ENCODE assay signal across 30 cellular contexts in genomic region chr2:82834893-82835292, GRCh38.
A peak's percentile ranks its signal among the peaks of the same experiment; 100 is the strongest.
DNase-seq lines count a peak whose midpoint lies in the region; ATAC-seq, FAIRE-seq and TF ChIP-seq lines count a peak whose summit lies in the region.
"Had no signal": no experiment of that assay in that cellular context is flagged by ENCODE, and none has a peak within 500 bp of the region (broad histone marks: within the 10 kb centered on the region; RNA-seq: fewer than 3 reads in every experiment).

No MANE protein-coding gene starts in this region.

- no peaks in the 10 kb centered on the region for H3K4me1 ChIP-seq in HepG2 (ENCODE audit: insufficient read depth, low read length)
- H3K4me1 ChIP-seq in right lobe of liver: peaks cover 0 to 3% (median 0%) of the 10 kb centered on the region in 4 donors
- H3K4me1 ChIP-seq in A549: no peaks in the 10 kb centered on the region
- H3K4me1 ChIP-seq: BE2C, BLaER1, Caco-2 had no signal

- H3K9me3 ChIP-seq in HepG2 (ENCODE audit: low read length) (no peaks in the 10 kb centered on the region), right lobe of liver (no peaks in the 10 kb centered on the region), A549 (no peaks in the 10 kb centered on the region; the same call in 2 of the 3 replicates)
- H3K9me3 ChIP-seq: BE2C, BLaER1, Caco-2 had no signal

- no peak for DNase-seq in HepG2 (ENCODE audit: low spot score)
- DNase-seq in right lobe of liver: no peak
- no peak for DNase-seq in A549 (ENCODE audit: low read depth in 1 of 2, low spot score in 1 of 2)
- DNase-seq: 8988T; ACHN; AML-193; BE2C; C1 segment of cervical spinal cord; Caco-2; Calu3; CD4-positive, alpha-beta memory T cell; CD4-positive, alpha-beta T cell; CD4-positive, CD25-positive, alpha-beta regulatory T cell; CD8-positive, alpha-beta memory T cell; CD8-positive, alpha-beta T cell; COR-L47; DMS 273 treated with DMSO at 0.1 percent for 48 hours; DMS153; DMS53; DMS79; DMS79 treated with DMSO at 0.1 percent for 48 hours; DND-41; EL had no signal

- H3K4me2 ChIP-seq in HepG2 (ENCODE audit: low read depth, low read length) (no peak overlapping the region), A549 (no peak overlapping the region)
- H3K4me2 ChIP-seq: BLaER1; BLaER1 treated with 17β-estradiol and CSF1 and Interleukin-3, amounts not matched to agents 10 nM and 100 nM had no signal

- no peak overlapping the region for H3K4me3 ChIP-seq in HepG2 (replicated peaks in 1 of 3; ENCODE audit: insufficient read depth in 1 of 3, low read depth in 2 of 3, low read length in 3 of 3)
- no peak overlapping the region for H3K4me3 ChIP-seq in right lobe of liver
- H3K4me3 ChIP-seq in A549: no peak overlapping the region
- H3K4me3 ChIP-seq: BLaER1; BLaER1 treated with 17β-estradiol and CSF1 and Interleukin-3, amounts not matched to agents 10 nM and 100 nM had no signal

- H4K20me1 ChIP-seq in HepG2 (ENCODE audit: insufficient read depth, low read length): no peaks in the 10 kb centered on the region
- H4K20me1 ChIP-seq: BLaER1; BLaER1 treated with 17β-estradiol and CSF1 and Interleukin-3, amounts not matched to agents 10 nM and 100 nM had no signal

- FAIRE-seq in HepG2 (lab: Jason Lieb, UNC) (no peak), A549 (lab: Jason Lieb, UNC) (peak; percentile 23)
- FAIRE-seq: A204.1, D721Med had no signal

- no peak overlapping the region for H2AFZ ChIP-seq in HepG2 (ENCODE audit: low read length)

- TF ChIP-seq POLR2A in HepG2 (IDR thresholded peaks at IDR 0.05; ENCODE audit: insufficient read depth in 1 of 2, low read depth in 2 of 2, low read length in 2 of 2) (no peak), right lobe of liver (IDR thresholded peaks at IDR 0.05) (no peak), A549 (IDR thresholded peaks at IDR 0.05; ENCODE audit: low read length) (no peak)

- H3K27ac ChIP-seq in HepG2 (ENCODE audit: extremely low read length, insufficient read depth, low read length) (no peak overlapping the region), right lobe of liver (no peak overlapping the region), A549 (no peak overlapping the region)
- H3K27ac ChIP-seq: 22Rv1; BLaER1; BLaER1 treated with 17β-estradiol and CSF1 and Interleukin-3, amounts not matched to agents 10 nM and 100 nM; C4-2B had no signal

- no peak for TF ChIP-seq EP300 in HepG2 (IDR thresholded peaks at IDR 0.05; ENCODE audit: low read depth in 2 of 2, low read length in 2 of 2)
- no peak for TF ChIP-seq EP300 in HepG2 (CRISPR knock-in tag; IDR thresholded peaks at IDR 0.05; ENCODE audit: borderline replicate concordance)
- TF ChIP-seq EP300 in A549 (IDR thresholded peaks at IDR 0.05): no peak

- 7% methylated on average over 1 of the region's 1 CpG for WGBS in HepG2 (ENCODE audit: low lambda C conversion rate)
- 45% methylated on average over 1 of the region's 1 CpG for WGBS in right lobe of liver (ENCODE audit: insufficient coverage, low coverage, low lambda C conversion rate, missing lambda C conversion rate)
- WGBS in A549 (ENCODE audit: missing lambda C conversion rate): 15% methylated on average over 1 of the region's 1 CpG

- H3K27me3 ChIP-seq in HepG2 (ENCODE audit: control insufficient read depth in 1 of 2, insufficient read depth in 2 of 2, low read length in 2 of 2) (no peaks in the 10 kb centered on the region), right lobe of liver (no peaks in the 10 kb centered on the region)
- H3K27me3 ChIP-seq: BE2C; BLaER1; BLaER1 treated with 17β-estradiol and CSF1 and Interleukin-3, amounts not matched to agents 10 nM and 100 nM had no signal

- TF ChIP-seq CTCF in HepG2 (CRISPR knock-in tag; IDR thresholded peaks at IDR 0.05) (no peak), right lobe of liver (IDR thresholded peaks at IDR 0.05) (no peak), A549 (IDR thresholded peaks at IDR 0.05) (no peak)

- H3K9ac ChIP-seq in HepG2 (ENCODE audit: insufficient read depth, low read depth, low read length): no peak overlapping the region
- H3K9ac ChIP-seq: BLaER1; BLaER1 treated with 17β-estradiol and CSF1 and Interleukin-3, amounts not matched to agents 10 nM and 100 nM had no signal

- no TSS peak for BruUV-seq in HepG2 (replicated peaks; lab: Mats Ljungman, UMichigan)

- no peak for TF ChIP-seq RAD21 in HepG2 (CRISPR knock-in tag; IDR thresholded peaks at IDR 0.05)
- TF ChIP-seq RAD21 in A549 (conservative IDR thresholded peaks at IDR 0.05 in 1 of 2, IDR thresholded peaks at IDR 0.05 in 1 of 2): no peak

- ATAC-seq in HepG2 (no peak), right lobe of liver (no peak), A549 (no peak), HG02840 (IDR thresholded peaks at IDR 0.05; ENCODE audit: low FRiP score, unreplicated experiment) (no peak)
- ATAC-seq: CD8-positive, alpha-beta T cell had no signal

- POLR2A ChIA-PET in HepG2 (lab: Yijun Ruan, JAX): no interaction called here
- POLR2A ChIA-PET in A549 (lab: Yijun Ruan, JAX): no interaction called here

- H3K36me3 ChIP-seq in HepG2 (replicated peaks in 1 of 2; ENCODE audit: control insufficient read depth in 1 of 2, insufficient read depth in 2 of 2, low read length in 2 of 2): no peaks in the 10 kb centered on the region
- H3K36me3 ChIP-seq in right lobe of liver: no peaks in the 10 kb centered on the region
- H3K36me3 ChIP-seq: BE2C; BLaER1; BLaER1 treated with 17β-estradiol and CSF1 and Interleukin-3, amounts not matched to agents 10 nM and 100 nM had no signal

- intact Hi-C loops in HepG2 (cut with micrococcal nuclease; ENCODE audit: unreplicated experiment) (no loop called here), right lobe of liver (cut with DNase I) (no loop called here)

- in situ Hi-C loops in HepG2 (cut with HindIII; ENCODE audit: extremely low pct_ligation_motif_present, low pct_unique_long_range_greater_than_20kb): no loop called here

- no peaks in the 10 kb centered on the region for H3K79me2 ChIP-seq in HepG2 (ENCODE audit: insufficient read depth, low read length)

- CTCF ChIA-PET in HepG2 (lab: Yijun Ruan, JAX; ENCODE audit: low intra/inter-chr PET ratio, low total read pairs): no interaction called here
- CTCF ChIA-PET in A549 (lab: Yijun Ruan, JAX): interaction anchor here (0.6 kb wide), 1 partner anchor 315 kb away, joined by 3 read pairs; no protein-coding TSS in a partner anchor

TF ChIP-seq in HepG2, 621 proteins besides CTCF, POLR2A, EP300 and RAD21:
- no peak for TF ChIP-seq CEBPB (IDR thresholded peaks at IDR 0.05; ENCODE audit: borderline replicate concordance, low read depth, low read length)
- TF ChIP-seq MAFF (IDR thresholded peaks at IDR 0.05; ENCODE audit: low read depth, low read length): peak; percentile 74
- peak; percentile 48 to 51 for TF ChIP-seq MAFK (conservative IDR thresholded peaks at IDR 0.05 in 1 of 2, IDR thresholded peaks at IDR 0.05 in 1 of 2; ENCODE audit: low read length in 2 of 2)
- no peak for TF ChIP-seq ZFP41 (CRISPR knock-in tag; IDR thresholded peaks at IDR 0.05; ENCODE audit: borderline replicate concordance)

TF ChIP-seq in A549, 52 proteins besides CTCF, POLR2A, EP300 and RAD21:
- TF ChIP-seq E2F6 (IDR thresholded peaks at IDR 0.05; ENCODE audit: borderline replicate concordance, low read depth) (no peak), TP53 (CRISPR knock-in tag; IDR thresholded peaks at IDR 0.05) (no peak), ZSCAN20 (CRISPR knock-in tag; IDR thresholded peaks at IDR 0.05) (no peak), ZNF302 (CRISPR knock-in tag; IDR thresholded peaks at IDR 0.05) (no peak), PBX3 (IDR thresholded peaks at IDR 0.05) (no peak), REST (IDR thresholded peaks at IDR 0.05) (no peak), RCOR1 (IDR thresholded peaks at IDR 0.05; ENCODE audit: low read depth, low read length) (no peak), HOXB5 (CRISPR knock-in tag; IDR thresholded peaks at IDR 0.05) (no peak), NR3C1 (IDR thresholded peaks at IDR 0.05) (no peak)
TF ChIP-seq in A549: peak in this region for 0.

Comparison
In these comparisons a context has a peak if more than half of its experiments do, and no peak if none do; other contexts are left out.
1. Of the 38 proteins assayed by ChIP-seq in both HepG2 and A549: peak only in HepG2: MAFK; only in A549: none; in both: none; in neither: 37.